Comparison of ENCODE assay signal across 8 cellular contexts in genomic region chr1:65230741-65231439, GRCh38.
DNase-seq lines count a peak whose midpoint lies in the region; ATAC-seq and TF ChIP-seq lines count a peak whose summit lies in the region.
"Had no signal": no experiment of that assay in that cellular context is flagged by ENCODE, and none has a peak within 500 bp of the region (broad histone marks: within the 10 kb centered on the region; RNA-seq: fewer than 3 reads in every experiment).

No MANE protein-coding gene starts in this region.

- no peaks in the 10 kb centered on the region for H3K36me3 ChIP-seq in CD8-positive, alpha-beta T cell (ENCODE audit: insufficient read depth, low read length)

- H3K4me1 Mint-ChIP-seq in CD8-positive, alpha-beta T cell (ENCODE audit: low read depth): peaks cover 3% of the 10 kb centered on the region
- H3K4me1 Mint-ChIP-seq in mesothelial cell of epicardium: peaks cover 5% of the 10 kb centered on the region

- no peaks in the 10 kb centered on the region for H3K36me3 Mint-ChIP-seq in CD8-positive, alpha-beta T cell
- H3K36me3 Mint-ChIP-seq in mesothelial cell of epicardium: peaks cover 6% of the 10 kb centered on the region

- H3K4me3 ChIP-seq in fibroblast of pulmonary artery (replicated peaks; ENCODE audit: low read depth, low read length): no peak overlapping the region
- no peak overlapping the region for H3K4me3 ChIP-seq in CD8-positive, alpha-beta T cell (ENCODE audit: low read depth, low read length)

- no peaks in the 10 kb centered on the region for H3K9me3 Mint-ChIP-seq in CD8-positive, alpha-beta T cell
- peaks cover 5% of the 10 kb centered on the region for H3K9me3 Mint-ChIP-seq in mesothelial cell of epicardium

- peaks cover 16% of the 10 kb centered on the region for H3K27me3 Mint-ChIP-seq in CD8-positive, alpha-beta T cell (ENCODE audit: low read depth)
- peaks cover 2% of the 10 kb centered on the region for H3K27me3 Mint-ChIP-seq in mesothelial cell of epicardium (ENCODE audit: low read depth)

- intact Hi-C loops in CD8-positive, alpha-beta T cell (cut with DNase I, micrococcal nuclease): loop anchor here in 1 of 2 experiments (10.0 kb wide), 2 partner anchors 164 to 204 kb away; no protein-coding TSS in a partner anchor

- no peak overlapping the region for H3K27ac ChIP-seq in CD8-positive, alpha-beta T cell (ENCODE audit: low read depth, low read length)

- no peak overlapping the region for H3K4me3 Mint-ChIP-seq in CD8-positive, alpha-beta T cell
- no peak overlapping the region for H3K4me3 Mint-ChIP-seq in mesothelial cell of epicardium

- DNase-seq in fibroblast of pulmonary artery (ENCODE audit: low read depth) (peak; percentile 52), occipital lobe (lab: John Stamatoyannopoulos, UW) (no peak), mesothelial cell of epicardium (ENCODE audit: low spot score in 2 of 2, unreplicated experiment in 2 of 2) (no peak)
- no peak for DNase-seq in CD8-positive, alpha-beta T cell
- DNase-seq: SIG-M5 had no signal

- no peaks in the 10 kb centered on the region for H3K4me1 ChIP-seq in CD8-positive, alpha-beta T cell (ENCODE audit: insufficient read depth, low read length)

- TF ChIP-seq CTCF in fibroblast of pulmonary artery (IDR thresholded peaks at IDR 0.05; ENCODE audit: low read length, missing control alignments) (no peak), mesothelial cell of epicardium (IDR thresholded peaks at IDR 0.05; ENCODE audit: unreplicated experiment) (no peak)
- no peak for TF ChIP-seq CTCF in CD8-positive, alpha-beta T cell (IDR thresholded peaks at IDR 0.05)

- H3K27ac Mint-ChIP-seq in CD8-positive, alpha-beta T cell: no peak overlapping the region
- no peak overlapping the region for H3K27ac Mint-ChIP-seq in mesothelial cell of epicardium

- POLR2A ChIA-PET in CD8-positive, alpha-beta T cell (lab: Charles Lee): no interaction called here

- CTCF ChIA-PET in CD8-positive, alpha-beta T cell (lab: Charles Lee): interaction anchor here (0.8 to 2.6 kb wide), 2 partner anchors 200 to 457 kb away, joined by 3 to 8 read pairs; no protein-coding TSS in a partner anchor

- ATAC-seq in GM18519 (IDR thresholded peaks at IDR 0.05; ENCODE audit: low FRiP score, unreplicated experiment): peak; percentile 77
- peak; percentile 74 for ATAC-seq in GM21619 (IDR thresholded peaks at IDR 0.05; ENCODE audit: unreplicated experiment)
- peak; percentile 77 for ATAC-seq in HG03565 (IDR thresholded peaks at IDR 0.05; ENCODE audit: unreplicated experiment)
- no peak for ATAC-seq in CD8-positive, alpha-beta T cell

- H3K27me3 ChIP-seq in CD8-positive, alpha-beta T cell (ENCODE audit: insufficient read depth, low read length): no peaks in the 10 kb centered on the region

- H3K9me3 ChIP-seq in CD8-positive, alpha-beta T cell (ENCODE audit: low read length): no peaks in the 10 kb centered on the region
